9 cellular contexts compared by ENCODE assay signal in genomic region chr2:236179653-236180500, GRCh38. TPM values are rescaled to one million over a fixed set of nuclear protein-coding genes. Genes with fewer than 3 reads are reported as not detected.
DNase-seq lines count a peak whose midpoint lies in the region; ATAC-seq and TF ChIP-seq lines count a peak whose summit lies in the region.
"Had no signal": no experiment of that assay in that cellular context is flagged by ENCODE, and none has a peak within 500 bp of the region (broad histone marks: within the 10 kb centered on the region; RNA-seq: fewer than 3 reads in every experiment).

No MANE protein-coding gene starts in this region.

- no peaks in the 10 kb centered on the region for H3K9me3 ChIP-seq in SJSA1 (replicated peaks)
- H3K9me3 ChIP-seq in sigmoid colon: no peaks in the 10 kb centered on the region

- 14 to 17% methylated on average over 39 of the region's 39 CpGs for WGBS in sigmoid colon, 2 donors

- H3K36me3 ChIP-seq in H7 (replicated peaks; ENCODE audit: control insufficient read depth, insufficient read depth, low read length): no peaks in the 10 kb centered on the region
- H3K36me3 ChIP-seq in SJSA1: peaks cover 3% of the 10 kb centered on the region; the same call in 1 of the 2 replicates
- no peaks in the 10 kb centered on the region for H3K36me3 ChIP-seq in sigmoid colon

- peaks cover 52% of the 10 kb centered on the region for H3K4me1 ChIP-seq in SJSA1 (replicated peaks)
- peaks cover 0 to 26% (median 21%) of the 10 kb centered on the region in 4 donors for H3K4me1 ChIP-seq in sigmoid colon

- ATAC-seq in GM21360 (IDR thresholded peaks at IDR 0.05; ENCODE audit: unreplicated experiment): no peak

- TF ChIP-seq CTCF in fibroblast of the aortic adventitia (IDR thresholded peaks at IDR 0.05; ENCODE audit: insufficient read depth, low read length): no peak
- TF ChIP-seq CTCF in sigmoid colon (IDR thresholded peaks at IDR 0.05): no peak

- H3K27me3 ChIP-seq in H7 (ENCODE audit: control insufficient read depth, insufficient read depth, low read length) (peaks cover 37% of the 10 kb centered on the region), SJSA1 (replicated peaks) (no peaks in the 10 kb centered on the region), sigmoid colon (peaks cover 41 to 81% (median 64%) of the 10 kb centered on the region in 3 donors)

- peak overlapping the region; percentile 97 for H3K27ac ChIP-seq in SJSA1
- no peak overlapping the region for H3K27ac ChIP-seq in sigmoid colon

- TF ChIP-seq EP300 in sigmoid colon (IDR thresholded peaks at IDR 0.05): no peak

- intact Hi-C loops in sigmoid colon (cut with DNase I): no loop called here

- H3K4me3 ChIP-seq in H7 (ENCODE audit: insufficient read depth, low read depth, low read length): peak overlapping the region; percentile 10
- peak overlapping the region; percentile 29 for H3K4me3 ChIP-seq in SJSA1
- peak overlapping the region; percentile 17 for H3K4me3 ChIP-seq in fibroblast of the aortic adventitia (ENCODE audit: low read depth, low read length)
- no peak overlapping the region for H3K4me3 ChIP-seq in sigmoid colon

- DNase-seq in H7 (peak; percentile 80), SJSA1 (ENCODE audit: low read depth in 1 of 2, low spot score in 2 of 2) (peak; percentile 49 to 84), fibroblast of the aortic adventitia (ENCODE audit: low read depth) (peak; percentile 28), sigmoid colon (peak; percentile 46), NCI-H1092 (lab: John Stamatoyannopoulos, UW) (no peak)
- DNase-seq in stimulated activated CD4-positive, alpha-beta T cell treated with anti-CD3 and anti-CD28 coated beads, Interleukin-4, amount 100 ng/mL, for 4 hours: no peak
- DNase-seq: effector memory CD4-positive, alpha-beta T cell had no signal

- TF ChIP-seq POLR2A in sigmoid colon (IDR thresholded peaks at IDR 0.05): no peak

RNA-seq across cellular contexts. Expression of gene GBX2, which starts 11.7 kb away (rescaled TPM):
- total RNA-seq in H7 (2014; rRNA removed; shearing (Covaris generic)): 24.4 and 27.3 TPM in 2 replicates
- total RNA-seq in SJSA1 (2014; rRNA removed; shearing (Covaris generic)): 13.0 and 18.0 TPM in 2 replicates
- 0.25 TPM in 1 of 2 replicates, not detected in the other for total RNA-seq in fibroblast of the aortic adventitia (ENCODE audit: low replicate concordance)
- total RNA-seq in sigmoid colon: not detected
- not detected for polyA plus RNA-seq in sigmoid colon
- total RNA-seq: OCI-LY7 had no signal

Comparison
In these comparisons a context has a peak if more than half of its experiments do, and no peak if none do; other contexts are left out.
1. DNase-seq: peak in H7 (single experiment), SJSA1 (2 of 2), fibroblast of the aortic adventitia (single experiment) and sigmoid colon (single experiment); none in NCI-H1092 (single experiment) and stimulated activated CD4-positive, alpha-beta T cell treated with anti-CD3 and anti-CD28 coated beads, Interleukin-4, amount 100 ng/mL, for 4 hours (0 of 2).
2. H3K4me3 ChIP-seq: peak in H7 (single experiment), SJSA1 (single experiment) and fibroblast of the aortic adventitia (single experiment); none in sigmoid colon (0 of 4).
3. RNA of gene GBX2, which starts 11.7 kb away (total RNA-seq): 24.4 to 27.3 TPM in H7 and 13.0 to 18.0 TPM in SJSA1; 0.25 TPM in fibroblast of the aortic adventitia and not detected in sigmoid colon; every median in the first group is over 10 times any median in the second.